Comparison of ENCODE assay signal across 16 cellular contexts in the genomic region with DNA sequence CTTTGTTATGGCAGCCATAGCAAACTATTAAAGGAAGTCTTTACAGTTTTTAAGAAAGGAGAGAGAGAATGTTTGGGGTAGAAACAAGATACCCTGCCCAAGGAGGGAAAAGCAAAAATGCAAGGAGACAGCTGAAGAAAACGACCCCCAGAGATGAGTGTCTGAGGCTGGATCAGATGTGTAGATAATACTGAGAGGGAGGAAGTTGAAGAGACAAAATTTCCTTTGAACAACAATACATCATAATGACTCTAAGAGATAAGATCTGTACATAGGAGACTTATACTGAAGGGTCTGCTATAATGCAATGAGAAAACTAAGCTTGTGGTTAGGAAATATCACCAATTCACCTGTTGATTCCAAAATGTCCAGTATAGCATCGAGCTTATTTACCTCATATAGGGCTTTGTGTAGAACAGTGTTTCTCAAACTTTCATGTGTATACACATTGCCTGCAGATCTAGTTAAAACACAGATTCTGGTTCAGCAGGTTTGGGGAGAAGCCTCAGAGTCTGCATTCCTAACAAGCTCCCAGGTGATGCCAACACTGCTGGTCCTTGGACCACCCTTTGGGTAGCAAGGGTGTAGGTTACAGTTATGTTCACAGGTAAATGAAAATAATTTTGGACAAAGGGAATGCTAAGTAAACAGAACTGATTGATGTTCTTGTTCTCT.
"Had no signal": no experiment of that assay in that cellular context is flagged by ENCODE, and none has a peak within 500 bp of the region (broad histone marks: within the 10 kb centered on the region; RNA-seq: fewer than 3 reads in every experiment).

No MANE protein-coding gene starts in this region.

- H3K4me3 Mint-ChIP-seq: activated CD8-positive, alpha-beta memory T cell treated with anti-CD3 and anti-CD28 coated beads, Interleukin-2, amount 10 ng/mL, durations not matched to agents 7 days and 5 days; activated T-cell treated with anti-CD3 and anti-CD28 coated beads, Interleukin-2, amount 50 U/mL, for 4 hours; central memory CD8-positive, alpha-beta T cell had no signal

- H3K27ac Mint-ChIP-seq: activated CD8-positive, alpha-beta memory T cell treated with anti-CD3 and anti-CD28 coated beads, Interleukin-2, amount 10 ng/mL, durations not matched to agents 7 days and 5 days; activated naive CD4-positive, alpha-beta T cell treated with anti-CD3 and anti-CD28 coated beads, Interleukin-2, amount 50 U/mL, for 72 hours had no signal

- H3K36me3 Mint-ChIP-seq: activated CD8-positive, alpha-beta memory T cell treated with anti-CD3 and anti-CD28 coated beads, Interleukin-2, amount 10 ng/mL, durations not matched to agents 7 days and 5 days had no signal

- H3K4me3 ChIP-seq: body of pancreas, hepatocyte, right atrium auricular region, skin epidermis, uterus had no signal

- DNase-seq: activated CD4-positive, CD25-positive, alpha-beta regulatory T cell; activated CD8-positive, alpha-beta memory T cell treated with anti-CD3 and anti-CD28 coated beads, Interleukin-2, amount 10 ng/mL, durations not matched to agents 7 days and 5 days; activated effector memory CD4-positive, alpha-beta T cell treated with anti-CD3 and anti-CD28 coated beads, Interleukin-2, amount 50 U/mL, for 16 hours; activated T-cell treated with anti-CD3 and anti-CD28 coated beads, Interleukin-2, amount 50 U/mL, for 4 hours; amniotic stem cell; cortex of kidney; effector memory CD4-positive, alpha-beta T cell; erythroblast; mesendoderm; uterus had no signal

- H3K9me3 Mint-ChIP-seq: activated naive CD4-positive, alpha-beta T cell treated with anti-CD3 and anti-CD28 coated beads, Interleukin-2, amount 50 U/mL, for 72 hours; activated T-cell treated with anti-CD3 and anti-CD28 coated beads, Interleukin-2, amount 50 U/mL, for 4 hours; central memory CD8-positive, alpha-beta T cell had no signal
